In the genomic region with DNA sequence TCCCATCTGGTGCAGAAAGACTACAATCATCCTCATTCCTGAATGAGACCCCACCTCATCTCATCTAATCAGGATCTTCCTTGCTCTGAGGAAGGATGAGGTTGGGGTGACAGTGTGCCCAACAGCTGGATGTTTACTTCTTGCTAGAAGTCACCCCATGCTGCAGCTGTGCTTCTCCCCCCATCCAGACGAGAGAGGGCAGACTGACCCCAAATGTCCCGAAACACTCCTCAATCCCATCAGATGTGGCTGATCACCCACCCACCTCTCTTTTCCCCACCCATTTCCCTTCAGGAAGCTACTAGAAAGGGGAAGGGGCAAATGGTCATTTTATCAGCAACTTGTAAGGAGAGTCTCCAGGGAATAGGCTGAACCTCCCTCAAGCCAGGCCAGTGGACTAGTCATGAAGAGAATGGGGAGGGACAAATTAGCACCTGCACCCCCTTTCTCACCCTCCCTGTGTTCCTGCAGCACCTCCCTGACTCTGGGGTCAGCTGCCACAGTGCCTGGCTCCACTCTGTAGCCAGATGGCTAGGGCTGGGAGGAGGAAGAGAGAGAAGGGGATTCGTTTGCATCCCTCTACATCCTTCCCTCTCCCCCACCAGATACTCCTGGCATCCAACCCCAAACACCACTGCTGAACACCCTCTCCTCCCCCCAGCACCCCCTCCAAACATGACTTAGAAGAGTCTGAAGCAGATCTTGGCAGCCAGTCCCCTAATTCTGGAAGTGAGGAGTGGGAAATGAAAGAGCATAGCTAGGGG, we compare ENCODE assay signal across 2 cellular contexts.
TF ChIP-seq lines count a peak whose summit lies in the region.

No MANE protein-coding gene starts in this region.

TF ChIP-seq in SK-N-SH, 30 proteins besides CTCF, POLR2A, EP300 and RAD21 (continued from another document):
- TF ChIP-seq, protein P1, sequence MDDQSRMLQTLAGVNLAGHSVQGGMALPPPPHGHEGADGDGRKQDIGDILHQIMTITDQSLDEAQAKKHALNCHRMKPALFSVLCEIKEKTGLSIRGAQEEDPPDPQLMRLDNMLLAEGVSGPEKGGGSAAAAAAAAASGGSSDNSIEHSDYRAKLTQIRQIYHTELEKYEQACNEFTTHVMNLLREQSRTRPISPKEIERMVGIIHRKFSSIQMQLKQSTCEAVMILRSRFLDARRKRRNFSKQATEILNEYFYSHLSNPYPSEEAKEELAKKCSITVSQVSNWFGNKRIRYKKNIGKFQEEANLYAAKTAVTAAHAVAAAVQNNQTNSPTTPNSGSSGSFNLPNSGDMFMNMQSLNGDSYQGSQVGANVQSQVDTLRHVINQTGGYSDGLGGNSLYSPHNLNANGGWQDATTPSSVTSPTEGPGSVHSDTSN (IDR thresholded peaks at IDR 0.05): no peak
- no peak for TF ChIP-seq NFIC (IDR thresholded peaks at IDR 0.05; ENCODE audit: borderline replicate concordance)
- TF ChIP-seq RFX5 (IDR thresholded peaks at IDR 0.05; ENCODE audit: low read length): no peak
- TF ChIP-seq SIN3A (IDR thresholded peaks at IDR 0.05; ENCODE audit: borderline replicate concordance, low read depth, low read length): no peak
- no peak for TF ChIP-seq SMC3 (IDR thresholded peaks at IDR 0.05; ENCODE audit: low read depth, low read length)
- no peak for TF ChIP-seq MXI1 (IDR thresholded peaks at IDR 0.05; ENCODE audit: low read depth, low read length)
- TF ChIP-seq TEAD4 (IDR thresholded peaks at IDR 0.05; ENCODE audit: borderline replicate concordance, insufficient read depth): no peak
- no peak for TF ChIP-seq YY1 (IDR thresholded peaks at IDR 0.05; ENCODE audit: low read depth)
- TF ChIP-seq, protein P2, sequence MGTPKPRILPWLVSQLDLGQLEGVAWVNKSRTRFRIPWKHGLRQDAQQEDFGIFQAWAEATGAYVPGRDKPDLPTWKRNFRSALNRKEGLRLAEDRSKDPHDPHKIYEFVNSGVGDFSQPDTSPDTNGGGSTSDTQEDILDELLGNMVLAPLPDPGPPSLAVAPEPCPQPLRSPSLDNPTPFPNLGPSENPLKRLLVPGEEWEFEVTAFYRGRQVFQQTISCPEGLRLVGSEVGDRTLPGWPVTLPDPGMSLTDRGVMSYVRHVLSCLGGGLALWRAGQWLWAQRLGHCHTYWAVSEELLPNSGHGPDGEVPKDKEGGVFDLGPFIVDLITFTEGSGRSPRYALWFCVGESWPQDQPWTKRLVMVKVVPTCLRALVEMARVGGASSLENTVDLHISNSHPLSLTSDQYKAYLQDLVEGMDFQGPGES (IDR thresholded peaks at IDR 0.05; ENCODE audit: low read depth, low read length): no peak
- TF ChIP-seq, protein P3, sequence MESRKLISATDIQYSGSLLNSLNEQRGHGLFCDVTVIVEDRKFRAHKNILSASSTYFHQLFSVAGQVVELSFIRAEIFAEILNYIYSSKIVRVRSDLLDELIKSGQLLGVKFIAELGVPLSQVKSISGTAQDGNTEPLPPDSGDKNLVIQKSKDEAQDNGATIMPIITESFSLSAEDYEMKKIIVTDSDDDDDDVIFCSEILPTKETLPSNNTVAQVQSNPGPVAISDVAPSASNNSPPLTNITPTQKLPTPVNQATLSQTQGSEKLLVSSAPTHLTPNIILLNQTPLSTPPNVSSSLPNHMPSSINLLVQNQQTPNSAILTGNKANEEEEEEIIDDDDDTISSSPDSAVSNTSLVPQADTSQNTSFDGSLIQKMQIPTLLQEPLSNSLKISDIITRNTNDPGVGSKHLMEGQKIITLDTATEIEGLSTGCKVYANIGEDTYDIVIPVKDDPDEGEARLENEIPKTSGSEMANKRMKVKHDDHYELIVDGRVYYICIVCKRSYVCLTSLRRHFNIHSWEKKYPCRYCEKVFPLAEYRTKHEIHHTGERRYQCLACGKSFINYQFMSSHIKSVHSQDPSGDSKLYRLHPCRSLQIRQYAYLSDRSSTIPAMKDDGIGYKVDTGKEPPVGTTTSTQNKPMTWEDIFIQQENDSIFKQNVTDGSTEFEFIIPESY (IDR thresholded peaks at IDR 0.05; ENCODE audit: borderline replicate concordance, low read depth): no peak
- no peak for TF ChIP-seq TCF12 (IDR thresholded peaks at IDR 0.05)
- TF ChIP-seq FOXM1 (IDR thresholded peaks at IDR 0.05; ENCODE audit: low read depth): no peak

TF ChIP-seq in SK-N-SH treated with all-trans-retinoic acid at 6 μM for 48 hours, 23 proteins besides CTCF, POLR2A, EP300 and RAD21 (continued from another document):
- TF ChIP-seq, protein P4, sequence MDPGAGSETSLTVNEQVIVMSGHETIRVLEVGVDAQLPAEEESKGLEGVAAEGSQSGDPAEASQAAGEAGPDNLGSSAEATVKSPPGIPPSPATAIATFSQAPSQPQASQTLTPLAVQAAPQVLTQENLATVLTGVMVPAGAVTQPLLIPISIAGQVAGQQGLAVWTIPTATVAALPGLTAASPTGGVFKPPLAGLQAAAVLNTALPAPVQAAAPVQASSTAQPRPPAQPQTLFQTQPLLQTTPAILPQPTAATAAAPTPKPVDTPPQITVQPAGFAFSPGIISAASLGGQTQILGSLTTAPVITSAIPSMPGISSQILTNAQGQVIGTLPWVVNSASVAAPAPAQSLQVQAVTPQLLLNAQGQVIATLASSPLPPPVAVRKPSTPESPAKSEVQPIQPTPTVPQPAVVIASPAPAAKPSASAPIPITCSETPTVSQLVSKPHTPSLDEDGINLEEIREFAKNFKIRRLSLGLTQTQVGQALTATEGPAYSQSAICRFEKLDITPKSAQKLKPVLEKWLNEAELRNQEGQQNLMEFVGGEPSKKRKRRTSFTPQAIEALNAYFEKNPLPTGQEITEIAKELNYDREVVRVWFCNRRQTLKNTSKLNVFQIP (CRISPR knock-in tag; IDR thresholded peaks at IDR 0.05; ENCODE audit: borderline replicate concordance, low read depth): no peak
- TF ChIP-seq PPARA (CRISPR knock-in tag; IDR thresholded peaks at IDR 0.05; ENCODE audit: borderline replicate concordance): no peak
- TF ChIP-seq ZFP30 (CRISPR knock-in tag; IDR thresholded peaks at IDR 0.05): no peak
- no peak for TF ChIP-seq OSR1 (CRISPR knock-in tag; IDR thresholded peaks at IDR 0.05)
- no peak for TF ChIP-seq GLIS3 (CRISPR knock-in tag; IDR thresholded peaks at IDR 0.05)
- TF ChIP-seq ISL1 (CRISPR knock-in tag; IDR thresholded peaks at IDR 0.05): no peak
- no peak for TF ChIP-seq ESRRG (CRISPR knock-in tag; IDR thresholded peaks at IDR 0.05)
- no peak for TF ChIP-seq ZC3H10 (CRISPR knock-in tag; IDR thresholded peaks at IDR 0.05)
- TF ChIP-seq, protein P5, sequence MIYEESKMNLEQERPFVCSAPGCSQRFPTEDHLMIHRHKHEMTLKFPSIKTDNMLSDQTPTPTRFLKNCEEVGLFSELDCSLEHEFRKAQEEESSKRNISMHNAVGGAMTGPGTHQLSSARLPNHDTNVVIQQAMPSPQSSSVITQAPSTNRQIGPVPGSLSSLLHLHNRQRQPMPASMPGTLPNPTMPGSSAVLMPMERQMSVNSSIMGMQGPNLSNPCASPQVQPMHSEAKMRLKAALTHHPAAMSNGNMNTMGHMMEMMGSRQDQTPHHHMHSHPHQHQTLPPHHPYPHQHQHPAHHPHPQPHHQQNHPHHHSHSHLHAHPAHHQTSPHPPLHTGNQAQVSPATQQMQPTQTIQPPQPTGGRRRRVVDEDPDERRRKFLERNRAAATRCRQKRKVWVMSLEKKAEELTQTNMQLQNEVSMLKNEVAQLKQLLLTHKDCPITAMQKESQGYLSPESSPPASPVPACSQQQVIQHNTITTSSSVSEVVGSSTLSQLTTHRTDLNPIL (CRISPR knock-in tag; IDR thresholded peaks at IDR 0.05; ENCODE audit: low read depth): no peak
- no peak for TF ChIP-seq RARB (CRISPR knock-in tag; IDR thresholded peaks at IDR 0.05)
- TF ChIP-seq TOX (CRISPR knock-in tag; IDR thresholded peaks at IDR 0.05; ENCODE audit: borderline replicate concordance): no peak
- TF ChIP-seq ZNF565 (CRISPR knock-in tag; conservative IDR thresholded peaks at IDR 0.05; ENCODE audit: low read depth): no peak
- no peak for TF ChIP-seq ZNF8 (CRISPR knock-in tag; IDR thresholded peaks at IDR 0.05)
